17 cellular contexts compared by ENCODE assay signal in genomic region chrX:8374041-8374825, GRCh38.
"Had no signal": no experiment of that assay in that cellular context is flagged by ENCODE, and none has a peak within 500 bp of the region (broad histone marks: within the 10 kb centered on the region; RNA-seq: fewer than 3 reads in every experiment).

No MANE protein-coding gene starts in this region.

- H3K27ac ChIP-seq: body of pancreas, left lung, neutrophil, tibial nerve had no signal

- H3K36me3 ChIP-seq: left lung, neutrophil, tibial nerve had no signal

- H3K4me3 ChIP-seq: body of pancreas, left lung, tibial nerve had no signal

- ATAC-seq: activated T-helper 17 cell treated with anti-CD3 and anti-CD28 coated beads, Interleukin-2, amount 50 U/mL, for 72 hours; body of pancreas; left lung; natural killer cell had no signal

- H3K4me1 ChIP-seq: body of pancreas, left lung, tibial nerve had no signal

- DNase-seq: activated CD4-positive, alpha-beta T cell treated with anti-CD3 and anti-CD28 coated beads, Interleukin-2, amount 50 U/mL, for 48 hours; activated naive CD4-positive, alpha-beta T cell treated with Interleukin-2 at 50 U/mL for 16 hours; body of pancreas; cortex of kidney; effector CD4-positive, alpha-beta T cell; foreskin melanocyte; head of caudate nucleus; left lung; natural killer cell; retina; stimulated activated CD4-positive, alpha-beta T cell treated with anti-CD3 and anti-CD28 coated beads, Interleukin-15, amount 100 ng/mL, for 24 hours; stimulated activated CD4-positive, alpha-beta T cell treated with anti-CD3 and anti-CD28 coated beads, Interleukin-4, amount 100 ng/mL, for 1 hour; stimulated activated naive CD4-positive, alpha-beta T cell treated with Interleukin-2 at 50 U/mL for 16 hours; substantia nigra had no signal

- H3K27me3 ChIP-seq: body of pancreas, left lung, neutrophil, tibial nerve had no signal

- H3K9me3 ChIP-seq: body of pancreas, neutrophil, tibial nerve had no signal
